Comparison of ENCODE assay signal across 26 cellular contexts in genomic region chr15:42502472-42502871, GRCh38.
"Had no signal": no experiment of that assay in that cellular context is flagged by ENCODE, and none has a peak within 500 bp of the region (broad histone marks: within the 10 kb centered on the region; RNA-seq: fewer than 3 reads in every experiment).

No MANE protein-coding gene starts in this region.

- H3K9me3 Mint-ChIP-seq: activated naive CD4-positive, alpha-beta T cell treated with anti-CD3 and anti-CD28 coated beads, Interleukin-2, amount 50 U/mL, for 72 hours; activated T-cell treated with anti-CD3 and anti-CD28 coated beads, Interleukin-2, amount 50 U/mL, for 24 hours; activated T-helper 17 cell treated with anti-CD3 and anti-CD28 coated beads, Interleukin-2, amount 50 U/mL, for 72 hours; brain; immature natural killer cell; natural killer cell treated with Interleukin-12 subunit alpha and Interleukin-12 subunit beta and Interleukin-15 and Interleukin-18, amount 100 ng/mL, for 72 hours; stimulated activated naive CD8-positive, alpha-beta T cell treated with anti-CD3 and anti-CD28 coated beads, Interleukin-15, Interleukin-2, amounts not matched to agents 100 ng/mL and 50 ng/mL, for 24 hours had no signal

- H3K27me3 Mint-ChIP-seq: activated T-cell treated with anti-CD3 and anti-CD28 coated beads, Interleukin-2, amount 50 U/mL, for 24 hours; activated T-helper 17 cell treated with anti-CD3 and anti-CD28 coated beads, Interleukin-2, amount 50 U/mL, for 72 hours; brain; natural killer cell treated with Interleukin-12 subunit alpha and Interleukin-12 subunit beta and Interleukin-15 and Interleukin-18, amount 100 ng/mL, for 72 hours; stimulated activated naive CD8-positive, alpha-beta T cell treated with anti-CD3 and anti-CD28 coated beads, Interleukin-15, Interleukin-2, amounts not matched to agents 100 ng/mL and 50 ng/mL, for 24 hours; T-helper 17 cell had no signal

- H3K36me3 ChIP-seq: left ventricle myocardium inferior, ovary, prostate gland, tibial artery had no signal

- H3K9me3 ChIP-seq: left ventricle myocardium inferior, ovary, prostate gland, tibial artery had no signal

- H3K36me3 Mint-ChIP-seq: activated naive CD4-positive, alpha-beta T cell treated with anti-CD3 and anti-CD28 coated beads, Interleukin-2, amount 50 U/mL, for 72 hours; immature natural killer cell; natural killer cell treated with Interleukin-12 subunit alpha and Interleukin-12 subunit beta and Interleukin-15 and Interleukin-18, amount 100 ng/mL, for 72 hours had no signal

- H3K27ac Mint-ChIP-seq: activated naive CD4-positive, alpha-beta T cell treated with anti-CD3 and anti-CD28 coated beads, Interleukin-2, amount 50 U/mL, for 72 hours; activated T-cell treated with anti-CD3 and anti-CD28 coated beads, Interleukin-2, amount 50 U/mL, for 24 hours; activated T-helper 17 cell treated with anti-CD3 and anti-CD28 coated beads, Interleukin-2, amount 50 U/mL, for 72 hours; brain; immature natural killer cell; natural killer cell treated with Interleukin-12 subunit alpha and Interleukin-12 subunit beta and Interleukin-15 and Interleukin-18, amount 100 ng/mL, for 72 hours; stimulated activated naive CD8-positive, alpha-beta T cell treated with anti-CD3 and anti-CD28 coated beads, Interleukin-15, Interleukin-2, amounts not matched to agents 100 ng/mL and 50 ng/mL, for 24 hours; T-helper 17 cell had no signal

- H3K4me3 Mint-ChIP-seq: activated T-cell treated with anti-CD3 and anti-CD28 coated beads, Interleukin-2, amount 50 U/mL, for 24 hours; activated T-helper 17 cell treated with anti-CD3 and anti-CD28 coated beads, Interleukin-2, amount 50 U/mL, for 72 hours; brain; immature natural killer cell; natural killer cell treated with Interleukin-12 subunit alpha and Interleukin-12 subunit beta and Interleukin-15 and Interleukin-18, amount 100 ng/mL, for 72 hours; stimulated activated naive CD8-positive, alpha-beta T cell treated with anti-CD3 and anti-CD28 coated beads, Interleukin-15, Interleukin-2, amounts not matched to agents 100 ng/mL and 50 ng/mL, for 24 hours; T-helper 17 cell had no signal

- H3K4me1 ChIP-seq: prostate gland had no signal

- H3K4me3 ChIP-seq: hepatocyte, left ventricle myocardium inferior, ovary, prostate gland, tibial artery had no signal

- DNase-seq: activated CD4-positive, alpha-beta T cell treated with anti-CD3 and anti-CD28 coated beads for 1 hour; activated CD8-positive, alpha-beta memory T cell treated with anti-CD3 and anti-CD28 coated beads for 24 hours; activated CD8-positive, alpha-beta memory T cell treated with anti-CD3 and anti-CD28 coated beads, Interleukin-2, amount 50 U/mL, for 4 hours; activated T-cell treated with anti-CD3 and anti-CD28 coated beads, Interleukin-2, amount 50 U/mL, for 24 hours; aorta; dermis blood vessel endothelial cell; effector CD8-positive, alpha-beta T cell; foreskin melanocyte; glutamatergic neuron; immature natural killer cell; left ventricle myocardium inferior; midbrain; ovary; stimulated activated CD4-positive, alpha-beta T cell treated with anti-CD3 and anti-CD28 coated beads, Interleukin-4, amount 100 ng/mL, for 24 hours; substantia nigra; T-helper 17 cell; tibial artery; WERI-Rb-1 had no signal

- H3K27ac ChIP-seq: hepatocyte, ovary, prostate gland, tibial artery, WERI-Rb-1 had no signal

- ATAC-seq: activated naive CD4-positive, alpha-beta T cell treated with anti-CD3 and anti-CD28 coated beads, Interleukin-2, amount 50 U/mL, for 72 hours; activated T-helper 17 cell treated with anti-CD3 and anti-CD28 coated beads, Interleukin-2, amount 50 U/mL, for 72 hours; esophagus mucosa; natural killer cell treated with Interleukin-12 subunit alpha and Interleukin-12 subunit beta and Interleukin-15 and Interleukin-18, amount 100 ng/mL, for 72 hours; T-helper 17 cell had no signal
